22 cellular contexts compared by ENCODE assay signal in the genomic region with DNA sequence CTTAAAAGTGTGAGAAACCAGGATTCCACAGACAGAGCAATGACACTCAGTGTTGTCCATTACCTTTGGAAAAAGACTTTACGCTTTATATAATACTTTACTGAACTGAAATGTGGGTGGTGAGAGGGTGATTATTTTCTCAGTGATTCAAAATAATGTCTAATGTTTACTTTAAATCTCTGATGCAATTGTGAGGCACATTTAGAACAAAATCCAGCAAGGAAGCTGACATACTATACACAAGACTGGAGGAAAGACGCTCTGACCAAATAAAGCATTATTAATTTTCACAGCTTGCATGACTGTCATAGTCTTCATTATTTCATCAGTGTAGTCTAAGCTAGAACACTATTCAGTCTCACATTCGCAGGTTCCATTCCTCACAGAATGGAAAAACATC. TPM values are rescaled to one million over a fixed set of nuclear protein-coding genes. Genes with fewer than 3 reads are reported as not detected.
A peak's percentile ranks its signal among the peaks of the same experiment; 100 is the strongest.
DNase-seq lines count a peak whose midpoint lies in the region; ATAC-seq and TF ChIP-seq lines count a peak whose summit lies in the region.
"Had no signal": no experiment of that assay in that cellular context is flagged by ENCODE, and none has a peak within 500 bp of the region (broad histone marks: within the 10 kb centered on the region; RNA-seq: fewer than 3 reads in every experiment).

No MANE protein-coding gene starts in this region.

- no peaks in the 10 kb centered on the region for H3K9me2 ChIP-seq in GM23248 (ENCODE audit: insufficient read depth)

- no peaks in the 10 kb centered on the region for H3K79me2 ChIP-seq in GM23248 (ENCODE audit: insufficient read depth)

- no peak for TF ChIP-seq CTCF in tibial nerve (IDR thresholded peaks at IDR 0.05)

- peak overlapping the region; percentile 21 for H3K4me2 ChIP-seq in GM23248 (ENCODE audit: unreplicated experiment)

- H3K27ac ChIP-seq in GM23248 (peak overlapping the region; percentile 95), tibial nerve (no peak overlapping the region)
- H3K27ac ChIP-seq: pancreas, right atrium auricular region, VCaP had no signal

- H3K27me3 ChIP-seq in GM23248 (replicated peaks; ENCODE audit: insufficient read depth) = no peaks in the 10 kb centered on the region
- no peaks in the 10 kb centered on the region for H3K27me3 ChIP-seq in tibial nerve
- H3K27me3 ChIP-seq: pancreas, right atrium auricular region had no signal

- no peak for TF ChIP-seq EP300 in tibial nerve (IDR thresholded peaks at IDR 0.05)

- H3K36me3 ChIP-seq in GM23248 (ENCODE audit: low read depth) (no peaks in the 10 kb centered on the region), tibial nerve (no peaks in the 10 kb centered on the region)
- H3K36me3 ChIP-seq: pancreas, right atrium auricular region had no signal

- DNase-seq in GM23248 = peak; percentile 68
- DNase-seq in amniotic epithelial cell (ENCODE audit: low read depth) = peak; percentile 67
- peak; percentile 75 for DNase-seq in fibroblast of gingiva (ENCODE audit: low read depth)
- peak; percentile 63 for DNase-seq in skeletal muscle cell (ENCODE audit: low read depth)
- DNase-seq in tibial nerve (ENCODE audit: low spot score in 2 of 2) = no peak
- DNase-seq in DMS79 treated with DMSO at 0.1 percent for 48 hours (lab: John Stamatoyannopoulos, UW) = no peak
- DNase-seq: activated CD4-positive, alpha-beta T cell treated with anti-CD3 and anti-CD28 coated beads for 48 hours; activated CD8-positive, alpha-beta memory T cell treated with anti-CD3 and anti-CD28 coated beads, Interleukin-2, amount 10 ng/mL, durations not matched to agents 7 days and 5 days; activated naive CD4-positive, alpha-beta T cell treated with Interleukin-2 at 50 U/mL for 16 hours; activated T-cell treated with anti-CD3 and anti-CD28 coated beads, Interleukin-2, amount 50 U/mL, for 72 hours; CD8-positive, alpha-beta memory T cell; DMS53; H7; midbrain; NCI-H1092 treated with DMSO at 0.1 percent for 48 hours; NCI-H187 treated with DMSO at 0.1 percent for 48 hours; pancreas; stimulated activated CD4-positive, alpha-beta T cell treated with anti-CD3 and anti-CD28 coated beads, Interleukin-12 subunit alpha, Interleukin-12 subunit beta, amount 100 ng/mL, for 4 hours; stimulated activated naive CD4-positive, alpha-beta T cell treated with Interleukin-2 at 50 U/mL for 16 hours had no signal

- 74 to 83% methylated on average over 3 of the region's 3 CpGs for WGBS in GM23248 (ENCODE audit: low coverage in 1 of 2, low lambda C conversion rate in 2 of 2, missing lambda C conversion rate in 2 of 2), 2 experiments
- 93 to 98% methylated on average over 3 of the region's 3 CpGs for WGBS in tibial nerve, 2 donors

- H3K4me1 ChIP-seq in GM23248 (ENCODE audit: insufficient read depth) = peaks cover 80% of the 10 kb centered on the region
- peaks cover 0 to 35% (median 3%) of the 10 kb centered on the region in 4 donors for H3K4me1 ChIP-seq in tibial nerve

- peaks cover 69% of the 10 kb centered on the region for H3F3A ChIP-seq in GM23248 (ENCODE audit: insufficient read depth)

- TF ChIP-seq POLR2A in tibial nerve (IDR thresholded peaks at IDR 0.05) = no peak

- in situ Hi-C loops in GM23248 (cut with MboI) = no loop called here

- H3K4me3 ChIP-seq in GM23248 (no peak overlapping the region), skeletal muscle cell (ENCODE audit: low read depth, low read length) (no peak overlapping the region), tibial nerve (no peak overlapping the region)
- H3K4me3 ChIP-seq: pancreas, right atrium auricular region had no signal

- no peaks in the 10 kb centered on the region for H4K20me1 ChIP-seq in GM23248 (ENCODE audit: insufficient read depth)

- no peak overlapping the region for H3K9ac ChIP-seq in GM23248

- H3K9me3 ChIP-seq in GM23248 (ENCODE audit: low read depth) (no peaks in the 10 kb centered on the region), tibial nerve (peaks cover 0 to 6% (median 0%) of the 10 kb centered on the region in 4 donors)
- H3K9me3 ChIP-seq: pancreas had no signal

- H2AFZ ChIP-seq in GM23248 = no peak overlapping the region

- no peak for ATAC-seq in HG02571 (IDR thresholded peaks at IDR 0.05; ENCODE audit: unreplicated experiment)
- ATAC-seq: activated CD8-positive, alpha-beta memory T cell treated with anti-CD3 and anti-CD28 coated beads, Interleukin-2, amount 10 ng/mL, durations not matched to agents 7 days and 5 days; activated T-cell treated with anti-CD3 and anti-CD28 coated beads, Interleukin-2, amount 50 U/mL, for 72 hours; pancreas had no signal

RNA-seq across cellular contexts. Expression of a gene that starts 34.1 kb away (rescaled TPM):
- 227 and 232 TPM in 2 replicates for total RNA-seq in GM23248 (2014; rRNA removed; shearing (Covaris generic))
- 237 and 238 TPM in 2 replicates for polyA plus RNA-seq in GM23248 (2016; fragmentation: Nextera tagmentation; extraction: Ambion mirVana)
- total RNA-seq in tibial nerve = 10 to 100 TPM; 40.2 to 73.9 (median 65.6) TPM

Comparison
In these comparisons a context has a peak if more than half of its experiments do, and no peak if none do; other contexts are left out.
1. DNase-seq: peak in GM23248 (single experiment), amniotic epithelial cell (single experiment), fibroblast of gingiva (single experiment) and skeletal muscle cell (single experiment); none in tibial nerve (0 of 2) and DMS79 treated with DMSO at 0.1 percent for 48 hours (single experiment).